In the genomic region with DNA sequence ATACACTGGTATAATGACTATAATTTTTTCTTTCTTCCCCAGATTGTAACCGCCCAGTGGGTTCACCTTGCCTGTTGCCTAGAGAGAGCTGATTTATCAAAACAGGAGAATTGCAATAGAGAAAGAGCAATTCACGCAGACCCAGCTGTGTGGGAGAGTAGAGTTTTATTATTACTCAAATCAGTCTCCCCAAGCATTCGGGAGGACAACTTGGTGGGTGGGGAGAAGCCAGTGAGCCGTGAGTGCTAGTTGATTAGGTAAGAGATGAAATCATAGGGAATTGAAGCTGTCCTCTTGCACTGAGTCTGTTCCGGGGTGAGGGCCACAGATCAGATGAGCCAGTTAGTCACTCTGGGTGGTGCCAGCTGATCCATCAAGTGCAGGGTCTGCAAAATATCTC, we compare ENCODE assay signal across 12 cellular contexts.
A peak's percentile ranks its signal among the peaks of the same experiment; 100 is the strongest.
DNase-seq lines count a peak whose midpoint lies in the region; ATAC-seq and TF ChIP-seq lines count a peak whose summit lies in the region.
"Had no signal": no experiment of that assay in that cellular context is flagged by ENCODE, and none has a peak within 500 bp of the region (broad histone marks: within the 10 kb centered on the region; RNA-seq: fewer than 3 reads in every experiment).

No MANE protein-coding gene starts in this region.

- no peak overlapping the region for H3K4me3 ChIP-seq in left lung
- H3K4me3 ChIP-seq: SJCRH30, vagina had no signal

- peak; percentile 55 for DNase-seq in stimulated activated naive CD4-positive, alpha-beta T cell treated with Interleukin-2 at 50 U/mL for 16 hours (lab: John Stamatoyannopoulos, UW)
- no peak for DNase-seq in stimulated activated naive CD4-positive, alpha-beta T cell (lab: John Stamatoyannopoulos, UW)
- DNase-seq in activated T-cell treated with anti-CD3 and anti-CD28 coated beads, Interleukin-2, amount 50 U/mL, for 48 hours, result peak; percentile 55 to 59
- DNase-seq in left lung, result no peak
- DNase-seq in COLO829 (ENCODE audit: low spot score), result no peak
- DNase-seq in dedifferentiated amniotic fluid mesenchymal stem cell (ENCODE audit: extremely low spot score), result no peak
- no peak for DNase-seq in midbrain (lab: John Stamatoyannopoulos, UW)
- DNase-seq: NCI-H1092, NCI-H524 treated with DMSO at 0.1 percent for 48 hours, SJCRH30 had no signal

- H3K9me3 ChIP-seq in left lung, result no peaks in the 10 kb centered on the region
- H3K9me3 ChIP-seq: SJCRH30, vagina had no signal

- TF ChIP-seq CTCF in left lung (IDR thresholded peaks at IDR 0.05), result no peak

- no peaks in the 10 kb centered on the region for H3K36me3 ChIP-seq in left lung
- H3K36me3 ChIP-seq: SJCRH30, vagina had no signal

- no peak overlapping the region for H3K27ac ChIP-seq in left lung
- H3K27ac ChIP-seq: SJCRH30, vagina had no signal

- no peaks in the 10 kb centered on the region for H3K4me1 ChIP-seq in left lung
- H3K4me1 ChIP-seq: SJCRH30, vagina had no signal

- peak; percentile 22 for ATAC-seq in left lung
- ATAC-seq in HG03571 (IDR thresholded peaks at IDR 0.05; ENCODE audit: unreplicated experiment), result no peak

- intact Hi-C loops in left lung (cut with DNase I), result no loop called here

- no peaks in the 10 kb centered on the region for H3K27me3 ChIP-seq in left lung
- H3K27me3 ChIP-seq: SJCRH30, vagina had no signal

Comparison
In these comparisons a context has a peak if more than half of its experiments do, and no peak if none do; other contexts are left out.
1. DNase-seq: peak in stimulated activated naive CD4-positive, alpha-beta T cell treated with Interleukin-2 at 50 U/mL for 16 hours (single experiment) and activated T-cell treated with anti-CD3 and anti-CD28 coated beads, Interleukin-2, amount 50 U/mL, for 48 hours (2 of 2); none in stimulated activated naive CD4-positive, alpha-beta T cell (0 of 6), left lung (0 of 2), COLO829 (single experiment), dedifferentiated amniotic fluid mesenchymal stem cell (single experiment) and midbrain (single experiment).